Comparison of ENCODE assay signal across 22 cellular contexts in genomic region chr15:46296002-46296401, GRCh38.
"Had no signal": no experiment of that assay in that cellular context is flagged by ENCODE, and none has a peak within 500 bp of the region (broad histone marks: within the 10 kb centered on the region; RNA-seq: fewer than 3 reads in every experiment).

No MANE protein-coding gene starts in this region.

- H3K27me3 ChIP-seq: dorsolateral prefrontal cortex, esophagus muscularis mucosa, foreskin keratinocyte, hepatocyte had no signal

- H2AFZ ChIP-seq: hepatocyte had no signal

- H3K4me1 ChIP-seq: esophagus muscularis mucosa, foreskin keratinocyte, gastroesophageal sphincter, left ventricle myocardium inferior, lower lobe of right lung had no signal

- H3K27ac Mint-ChIP-seq: immature natural killer cell, mesothelial cell of epicardium had no signal

- H3K4me3 ChIP-seq: coronary artery, dorsolateral prefrontal cortex, esophagus muscularis mucosa, gastroesophageal sphincter, heart left ventricle, hepatocyte, left ventricle myocardium inferior, lower lobe of right lung, mucosa of descending colon had no signal

- H3K36me3 Mint-ChIP-seq: immature natural killer cell, mesothelial cell of epicardium had no signal

- H3K27ac ChIP-seq: coronary artery, dorsolateral prefrontal cortex, esophagus muscularis mucosa, foreskin keratinocyte, gastroesophageal sphincter, heart left ventricle, hepatocyte, left ventricle myocardium inferior, lower lobe of right lung had no signal

- DNase-seq: dermis blood vessel endothelial cell; dorsolateral prefrontal cortex; effector CD4-positive, alpha-beta T cell; effector memory CD4-positive, alpha-beta T cell; foreskin keratinocyte; heart left ventricle; hypothalamus; immature natural killer cell; islet precursor cell; kidney; kidney glomerular epithelial cell; left colon; left ventricle myocardium inferior; lower lobe of right lung; mesenchymal stem cell; mucosa of descending colon had no signal

- H3K4me3 Mint-ChIP-seq: immature natural killer cell, mesothelial cell of epicardium had no signal

- H3K36me3 ChIP-seq: esophagus muscularis mucosa, gastroesophageal sphincter, heart left ventricle, left ventricle myocardium inferior, lower lobe of right lung had no signal

- H3K4me2 ChIP-seq: hepatocyte had no signal

- H3K4me1 Mint-ChIP-seq: immature natural killer cell had no signal

- H3K9me3 ChIP-seq: esophagus muscularis mucosa, gastroesophageal sphincter, heart left ventricle, left ventricle myocardium inferior, lower lobe of right lung, mucosa of descending colon had no signal

- ATAC-seq: foreskin keratinocyte, gastroesophageal sphincter, left colon, left lobe of liver, lower lobe of right lung, mucosa of descending colon had no signal
